13 cellular contexts compared by ENCODE assay signal in the genomic region with DNA sequence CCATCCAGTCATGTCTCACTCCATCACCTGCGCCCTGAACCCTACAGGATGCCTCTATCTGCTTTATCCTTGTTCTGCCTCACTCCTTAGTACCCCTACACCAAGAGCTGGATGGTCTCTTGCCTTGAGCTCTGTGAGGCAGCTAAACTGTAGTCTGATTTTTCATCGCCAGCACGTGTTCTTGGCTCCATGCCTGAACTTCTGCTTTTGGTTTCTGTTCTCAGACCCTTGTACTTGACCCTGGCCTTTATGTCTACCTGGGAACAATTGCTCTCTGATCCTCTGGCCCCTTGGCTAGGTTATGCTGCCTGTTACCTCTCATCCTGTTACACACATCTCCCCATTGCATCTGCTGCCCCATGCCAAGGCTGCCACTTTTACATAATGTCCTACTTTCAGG.
DNase-seq lines count a peak whose midpoint lies in the region; ATAC-seq and TF ChIP-seq lines count a peak whose summit lies in the region.
"Had no signal": no experiment of that assay in that cellular context is flagged by ENCODE, and none has a peak within 500 bp of the region (broad histone marks: within the 10 kb centered on the region; RNA-seq: fewer than 3 reads in every experiment).

No MANE protein-coding gene starts in this region.

- no peaks in the 10 kb centered on the region for H4K20me1 ChIP-seq in MM.1S (ENCODE audit: insufficient read depth, low read length)

- TF ChIP-seq EP300 in stomach (IDR thresholded peaks at IDR 0.05), result no peak
- TF ChIP-seq EP300 in upper lobe of left lung (IDR thresholded peaks at IDR 0.05), result no peak

- no peaks in the 10 kb centered on the region for H3F3A ChIP-seq in MM.1S (ENCODE audit: insufficient read depth, low read length)

- no peaks in the 10 kb centered on the region for H3K9me2 ChIP-seq in MM.1S (replicated peaks; ENCODE audit: insufficient read depth, low read length)

- H3K36me3 ChIP-seq in MM.1S (replicated peaks; ENCODE audit: insufficient read depth, low read length) (no peaks in the 10 kb centered on the region), stomach (no peaks in the 10 kb centered on the region), upper lobe of left lung (no peaks in the 10 kb centered on the region)
- H3K36me3 ChIP-seq: tibial nerve had no signal

- TF ChIP-seq POLR2A in stomach (IDR thresholded peaks at IDR 0.05) (no peak), upper lobe of left lung (IDR thresholded peaks at IDR 0.05) (no peak)

- DNase-seq in SKM-1 treated with dmso at 0.1 percent for 144 hours (lab: John Stamatoyannopoulos, UW; ENCODE audit: unreplicated experiment) (peak; percentile 19), SKM-1 (lab: John Stamatoyannopoulos, UW; ENCODE audit: unreplicated experiment) (no peak), MM.1S (peak; percentile 6), stomach (peak; percentile 55), kidney glomerular epithelial cell (lab: John Stamatoyannopoulos, UW) (no peak), upper lobe of left lung (no peak)
- DNase-seq in activated CD4-positive, CD25-positive, alpha-beta regulatory T cell treated with anti-CD3 and anti-CD28 coated beads, Interleukin-2, amount 50 U/mL, for 72 hours, result no peak
- DNase-seq: COR-L47, H7, NCI-H510A, Right ventricle myocardium superior had no signal

- H3K4me3 ChIP-seq in MM.1S (ENCODE audit: low read length) (no peak overlapping the region), stomach (no peak overlapping the region), upper lobe of left lung (no peak overlapping the region)
- H3K4me3 ChIP-seq: tibial nerve had no signal

- H3K9ac ChIP-seq in MM.1S (ENCODE audit: low read length), result no peak overlapping the region

- intact Hi-C loops in stomach (cut with DNase I; ENCODE audit: low total_unique reads), result no loop called here

- H3K4me1 ChIP-seq in MM.1S (ENCODE audit: low read length) (no peaks in the 10 kb centered on the region), stomach (peaks cover 0 to 10% (median 9%) of the 10 kb centered on the region in 4 donors), upper lobe of left lung (no peaks in the 10 kb centered on the region)
- H3K4me1 ChIP-seq: tibial nerve had no signal

- H2AFZ ChIP-seq in MM.1S (ENCODE audit: low read length), result no peak overlapping the region

- H3K27me3 ChIP-seq in MM.1S (replicated peaks; ENCODE audit: insufficient read depth, low read length), result no peaks in the 10 kb centered on the region
- H3K27me3 ChIP-seq in stomach, result no peaks in the 10 kb centered on the region
- H3K27me3 ChIP-seq in upper lobe of left lung, result no peaks in the 10 kb centered on the region
- H3K27me3 ChIP-seq: tibial nerve had no signal

- no peak overlapping the region for H3K4me2 ChIP-seq in MM.1S (ENCODE audit: low read depth, low read length)

- no peaks in the 10 kb centered on the region for H3K79me2 ChIP-seq in MM.1S (ENCODE audit: low read length)

- ATAC-seq in HG02623 (IDR thresholded peaks at IDR 0.05; ENCODE audit: unreplicated experiment) (peak; percentile 68), upper lobe of left lung (ENCODE audit: low FRiP score in 2 of 2) (no peak)

- no peaks in the 10 kb centered on the region for H3K9me3 ChIP-seq in MM.1S (replicated peaks; ENCODE audit: insufficient read depth, low read length)
- H3K9me3 ChIP-seq in stomach, result no peaks in the 10 kb centered on the region
- H3K9me3 ChIP-seq in upper lobe of left lung, result no peaks in the 10 kb centered on the region
- H3K9me3 ChIP-seq: tibial nerve had no signal

- TF ChIP-seq CTCF in MM.1S (IDR thresholded peaks at IDR 0.05; ENCODE audit: low read length) (no peak), stomach (IDR thresholded peaks at IDR 0.05) (no peak), upper lobe of left lung (IDR thresholded peaks at IDR 0.05) (no peak)

- no peak overlapping the region for H3K27ac ChIP-seq in MM.1S (ENCODE audit: low read length)
- peak overlapping the region in 2 of 5 donors; percentile 31 to 43 for H3K27ac ChIP-seq in stomach
- H3K27ac ChIP-seq in upper lobe of left lung, result no peak overlapping the region
- H3K27ac ChIP-seq: tibial nerve had no signal

- 39 to 47% (median 43%) methylated on average over 3 of the region's 3 CpGs for WGBS in stomach, 5 donors
- WGBS in upper lobe of left lung, 2 donors, result 48 to 54% methylated on average over 3 of the region's 3 CpGs

Comparison
In these comparisons a context has a peak if more than half of its experiments do, and no peak if none do; other contexts are left out.
1. DNase-seq: peak in SKM-1 treated with dmso at 0.1 percent for 144 hours (single experiment), MM.1S (single experiment) and stomach (single experiment); none in SKM-1 (single experiment), kidney glomerular epithelial cell (single experiment), activated CD4-positive, CD25-positive, alpha-beta regulatory T cell treated with anti-CD3 and anti-CD28 coated beads, Interleukin-2, amount 50 U/mL, for 72 hours (single experiment) and upper lobe of left lung (0 of 2).